In genomic region chr13:45315520-45316167, GRCh38 we compare ENCODE assay signal across 21 cellular contexts. TPM values are rescaled to one million over a fixed set of nuclear protein-coding genes. Genes with fewer than 3 reads are reported as not detected.
DNase-seq lines count a peak whose midpoint lies in the region; ATAC-seq and TF ChIP-seq lines count a peak whose summit lies in the region.
"Had no signal": no experiment of that assay in that cellular context is flagged by ENCODE, and none has a peak within 500 bp of the region (broad histone marks: within the 10 kb centered on the region; RNA-seq: fewer than 3 reads in every experiment).

No MANE protein-coding gene starts in this region.

- no peaks in the 10 kb centered on the region for H4K20me1 ChIP-seq in MM.1S (ENCODE audit: insufficient read depth, low read length)

- TF ChIP-seq CTCF in right atrium auricular region (IDR thresholded peaks at IDR 0.05) (no peak), VCaP (conservative IDR thresholded peaks at IDR 0.05) (no peak), coronary artery (IDR thresholded peaks at IDR 0.05) (no peak), MM.1S (IDR thresholded peaks at IDR 0.05; ENCODE audit: low read length) (no peak)

- no peak overlapping the region for H2AFZ ChIP-seq in MM.1S (ENCODE audit: low read length)

- peak; percentile 70 for DNase-seq in left ventricle myocardium superior
- no peak for DNase-seq in right atrium auricular region (ENCODE audit: low spot score)
- no peak for DNase-seq in left lobe of liver (ENCODE audit: low spot score)
- DNase-seq in D341Med (ENCODE audit: low spot score) = no peak
- no peak for DNase-seq in coronary artery (ENCODE audit: low spot score)
- DNase-seq in MM.1S = no peak
- DNase-seq: AML-193, GF-D8, GOT3, KBM-7, MV-4-11, NCI-H1417, NCI-H187, NCI-H2107, NCI-H226, NCI-H524, PC-3 had no signal

- H3K36me3 ChIP-seq in right atrium auricular region = no peaks in the 10 kb centered on the region
- no peaks in the 10 kb centered on the region for H3K36me3 ChIP-seq in MM.1S (replicated peaks; ENCODE audit: insufficient read depth, low read length)
- H3K36me3 ChIP-seq: SJSA1 had no signal

- intact Hi-C loops in left ventricle myocardium superior (cut with micrococcal nuclease) = no loop called here

- H3K4me1 ChIP-seq in right atrium auricular region (peaks cover 0 to 6% of the 10 kb centered on the region in 2 donors), MM.1S (ENCODE audit: low read length) (0 out of 2 replicates have a peak, but pooled peaks cover 3% of the 10 kb centered on the region)

- H3K9me3 ChIP-seq in right atrium auricular region = no peaks in the 10 kb centered on the region
- no peaks in the 10 kb centered on the region for H3K9me3 ChIP-seq in MM.1S (replicated peaks; ENCODE audit: insufficient read depth, low read length)
- H3K9me3 ChIP-seq: SJSA1 had no signal

- H3K27ac ChIP-seq in right atrium auricular region (no peak overlapping the region), VCaP (peak overlapping the region; percentile 75), coronary artery (no peak overlapping the region), MM.1S (ENCODE audit: low read length) (no peak overlapping the region)
- H3K27ac ChIP-seq: RWPE1, SJSA1 had no signal

- no peak overlapping the region for H3K4me3 ChIP-seq in right atrium auricular region
- no peak overlapping the region for H3K4me3 ChIP-seq in coronary artery
- no peak overlapping the region for H3K4me3 ChIP-seq in MM.1S (ENCODE audit: low read length)
- H3K4me3 ChIP-seq: SJSA1 had no signal

- no peaks in the 10 kb centered on the region for H3K27me3 ChIP-seq in right atrium auricular region
- H3K27me3 ChIP-seq in MM.1S (replicated peaks; ENCODE audit: insufficient read depth, low read length) = no peaks in the 10 kb centered on the region

- H3K4me2 ChIP-seq in MM.1S (ENCODE audit: low read depth, low read length) = no peak overlapping the region

- H3F3A ChIP-seq in MM.1S (ENCODE audit: insufficient read depth, low read length) = no peaks in the 10 kb centered on the region

- no peak overlapping the region for H3K9ac ChIP-seq in MM.1S (ENCODE audit: low read length)

- ATAC-seq in left ventricle myocardium superior (peak; percentile 72), left lobe of liver (peak; percentile 19), GM18511 (IDR thresholded peaks at IDR 0.05; ENCODE audit: unreplicated experiment) (no peak)
- ATAC-seq: PC-3 had no signal

- H3K9me2 ChIP-seq in MM.1S (replicated peaks; ENCODE audit: insufficient read depth, low read length) = no peaks in the 10 kb centered on the region

- H3K79me2 ChIP-seq in MM.1S (ENCODE audit: low read length) = no peaks in the 10 kb centered on the region

RNA-seq across cellular contexts. Expression of gene TPT1, which starts 25.3 kb away (rescaled TPM):
- total RNA-seq in left ventricle myocardium superior (4,849 TPM), right atrium auricular region (1,000 to 10,000 TPM; 2,150 to 2,159 TPM), left lobe of liver (2,011 TPM)
